ENCODE assay signal across 32 cellular contexts in the genomic region with DNA sequence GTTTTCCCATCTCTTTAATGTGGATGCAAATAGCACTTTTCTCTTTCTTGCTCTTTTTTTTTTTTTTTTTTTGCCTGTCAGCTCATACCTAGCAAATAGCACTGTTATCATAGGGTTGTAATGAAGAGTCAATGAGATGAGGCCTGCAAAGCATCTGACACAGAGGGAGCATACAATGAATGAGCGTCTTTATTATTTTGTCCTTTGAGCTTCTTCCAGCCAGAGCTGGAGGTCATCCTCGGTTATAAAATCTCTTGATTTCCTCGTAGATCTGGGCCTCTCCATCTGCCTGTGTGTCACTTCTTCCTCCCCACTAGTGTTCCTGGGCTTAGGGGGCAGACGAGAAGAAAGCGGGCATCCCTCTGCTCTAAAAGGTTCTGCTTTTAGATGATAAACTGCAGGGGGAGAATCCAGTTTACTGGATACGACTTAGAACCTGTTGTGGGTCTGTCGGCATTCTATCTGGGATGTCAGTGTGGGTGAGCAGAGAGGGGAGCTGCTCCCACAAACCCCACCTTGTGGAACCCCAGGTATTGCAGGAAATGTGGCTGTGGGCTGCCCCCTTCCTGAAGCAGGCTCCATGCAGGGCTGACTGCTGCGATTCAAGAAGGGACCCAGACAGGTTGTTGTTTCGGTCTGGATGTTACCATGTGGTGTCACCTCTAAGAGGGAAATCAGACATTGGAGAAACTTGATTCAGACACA.
DNase-seq lines count a peak whose midpoint lies in the region; ATAC-seq and TF ChIP-seq lines count a peak whose summit lies in the region.
"Had no signal": no experiment of that assay in that cellular context is flagged by ENCODE, and none has a peak within 500 bp of the region (broad histone marks: within the 10 kb centered on the region; RNA-seq: fewer than 3 reads in every experiment).

No MANE protein-coding gene starts in this region.

- no peak for TF ChIP-seq CTCF in esophagus muscularis mucosa (IDR thresholded peaks at IDR 0.05)

- POLR2A ChIA-PET in activated CD4-positive, alpha-beta memory T cell treated with anti-CD3 and anti-CD28 coated beads, Interleukin-2, amount 10 ng/mL, durations not matched to agents 7 days and 5 days (lab: Charles Lee), result no interaction called here

- no peak overlapping the region for H3K27ac ChIP-seq in esophagus muscularis mucosa (replicated peaks in 1 of 4)
- H3K27ac ChIP-seq: breast epithelium, heart right ventricle, neural progenitor cell, prostate gland, tibial artery had no signal

- peak; percentile 40 for DNase-seq in activated CD8-positive, alpha-beta memory T cell treated with anti-CD3 and anti-CD28 coated beads for 24 hours
- no peak for DNase-seq in activated CD8-positive, alpha-beta memory T cell treated with anti-CD3 and anti-CD28 coated beads, Interleukin-2, amount 50 U/mL, for 48 hours
- peak; percentile 4 for DNase-seq in HT1080 (ENCODE audit: low read depth)
- DNase-seq in esophagus muscularis mucosa (ENCODE audit: extremely low spot score), result peak; percentile 90
- peak; percentile 40 for DNase-seq in superior temporal gyrus (ENCODE audit: extremely low spot score)
- no peak for DNase-seq in activated CD4-positive, alpha-beta memory T cell treated with anti-CD3 and anti-CD28 coated beads, Interleukin-2, amount 10 ng/mL, durations not matched to agents 7 days and 5 days
- no peak for DNase-seq in COR-L47 (lab: John Stamatoyannopoulos, UW)
- DNase-seq: activated CD4-positive, alpha-beta T cell treated with anti-CD3 and anti-CD28 coated beads, Interleukin-2, amount 50 U/mL, for 1 hour; activated CD8-positive, alpha-beta memory T cell treated with anti-CD3 and anti-CD28 coated beads, Interleukin-2, amount 50 U/mL, for 4 hours; DMS153; effector memory CD4-positive, alpha-beta T cell; foreskin fibroblast; HCEC 1CT; heart right ventricle; left cardiac atrium; MV-4-11; NCI-H146; NCI-H2171; NCI-H524; NK-92 treated with Interleukin-12 subunit alpha and Interleukin-12 subunit beta, amount 100 ng/mL, for 24 hours; Right ventricle myocardium superior; small intestine; stimulated activated CD8-positive, alpha-beta memory T cell treated with anti-CD3 and anti-CD28 coated beads, Interleukin-4, amount 100 ng/mL, for 48 hours; stimulated activated naive CD8-positive, alpha-beta T cell treated with anti-CD3 and anti-CD28 coated beads, Interleukin-15, amount 100 ng/mL, for 72 hours; tibial artery had no signal

- CTCF ChIA-PET in activated CD4-positive, alpha-beta memory T cell treated with anti-CD3 and anti-CD28 coated beads, Interleukin-2, amount 10 ng/mL, durations not matched to agents 7 days and 5 days (lab: Charles Lee), result no interaction called here

- no peaks in the 10 kb centered on the region for H3K4me1 Mint-ChIP-seq in activated CD4-positive, alpha-beta memory T cell treated with anti-CD3 and anti-CD28 coated beads, Interleukin-2, amount 10 ng/mL, durations not matched to agents 7 days and 5 days
- H3K4me1 Mint-ChIP-seq: activated naive CD4-positive, alpha-beta T cell treated with anti-CD3 and anti-CD28 coated beads, Interleukin-2, amount 50 U/mL, for 24 hours; neural progenitor cell; stimulated activated naive CD8-positive, alpha-beta T cell treated with anti-CD3 and anti-CD28 coated beads, Interleukin-15, amount 100 ng/mL, for 72 hours had no signal

- peaks cover 0 to 16% (median 0%) of the 10 kb centered on the region in 4 donors for H3K27me3 ChIP-seq in esophagus muscularis mucosa
- H3K27me3 ChIP-seq: breast epithelium, neural progenitor cell had no signal

- H3K4me3 ChIP-seq in esophagus muscularis mucosa, result no peak overlapping the region
- H3K4me3 ChIP-seq: breast epithelium, heart right ventricle, neural progenitor cell, prostate gland, tibial artery had no signal

- no peak overlapping the region for H3K4me3 Mint-ChIP-seq in activated CD4-positive, alpha-beta memory T cell treated with anti-CD3 and anti-CD28 coated beads, Interleukin-2, amount 10 ng/mL, durations not matched to agents 7 days and 5 days
- H3K4me3 Mint-ChIP-seq: activated naive CD4-positive, alpha-beta T cell treated with anti-CD3 and anti-CD28 coated beads, Interleukin-2, amount 50 U/mL, for 24 hours; CD8-positive, alpha-beta T cell; memory B cell; neural progenitor cell; stimulated activated naive CD8-positive, alpha-beta T cell treated with anti-CD3 and anti-CD28 coated beads, Interleukin-15, amount 100 ng/mL, for 72 hours had no signal

- no peaks in the 10 kb centered on the region for H3K36me3 ChIP-seq in esophagus muscularis mucosa
- H3K36me3 ChIP-seq: breast epithelium, heart right ventricle, neural progenitor cell, prostate gland, tibial artery had no signal

- H3K4me1 ChIP-seq in esophagus muscularis mucosa, result no peaks in the 10 kb centered on the region
- H3K4me1 ChIP-seq: breast epithelium, heart right ventricle, neural progenitor cell, prostate gland, tibial artery had no signal

- no peaks in the 10 kb centered on the region for H3K36me3 Mint-ChIP-seq in activated CD4-positive, alpha-beta memory T cell treated with anti-CD3 and anti-CD28 coated beads, Interleukin-2, amount 10 ng/mL, durations not matched to agents 7 days and 5 days (ENCODE audit: low read depth)
- H3K36me3 Mint-ChIP-seq: activated naive CD4-positive, alpha-beta T cell treated with anti-CD3 and anti-CD28 coated beads, Interleukin-2, amount 50 U/mL, for 24 hours; CD8-positive, alpha-beta T cell; neural progenitor cell had no signal

- no peak overlapping the region for H3K27ac Mint-ChIP-seq in activated CD4-positive, alpha-beta memory T cell treated with anti-CD3 and anti-CD28 coated beads, Interleukin-2, amount 10 ng/mL, durations not matched to agents 7 days and 5 days
- H3K27ac Mint-ChIP-seq: activated naive CD4-positive, alpha-beta T cell treated with anti-CD3 and anti-CD28 coated beads, Interleukin-2, amount 50 U/mL, for 24 hours; CD8-positive, alpha-beta T cell; memory B cell; neural progenitor cell had no signal

- peaks cover 11% of the 10 kb centered on the region for H3K27me3 Mint-ChIP-seq in activated CD4-positive, alpha-beta memory T cell treated with anti-CD3 and anti-CD28 coated beads, Interleukin-2, amount 10 ng/mL, durations not matched to agents 7 days and 5 days

- H3K9me3 ChIP-seq in esophagus muscularis mucosa, result no peaks in the 10 kb centered on the region
- H3K9me3 ChIP-seq: breast epithelium, prostate gland had no signal

- no peak for ATAC-seq in HG03457 (IDR thresholded peaks at IDR 0.05; ENCODE audit: unreplicated experiment)
- ATAC-seq: CD8-positive, alpha-beta T cell; heart right ventricle; left cardiac atrium; stimulated activated naive CD8-positive, alpha-beta T cell treated with anti-CD3 and anti-CD28 coated beads, Interleukin-15, amount 100 ng/mL, for 72 hours had no signal

- H3K9me3 Mint-ChIP-seq in activated CD4-positive, alpha-beta memory T cell treated with anti-CD3 and anti-CD28 coated beads, Interleukin-2, amount 10 ng/mL, durations not matched to agents 7 days and 5 days, result no peaks in the 10 kb centered on the region

- intact Hi-C loops in esophagus muscularis mucosa (cut with DNase I), result no loop called here

- WGBS in esophagus muscularis mucosa, result 74% methylated on average over 8 of the region's 9 CpGs

- TF ChIP-seq EP300 in esophagus muscularis mucosa (IDR thresholded peaks at IDR 0.05), result no peak

- no peak for TF ChIP-seq POLR2A in esophagus muscularis mucosa (IDR thresholded peaks at IDR 0.05; ENCODE audit: low read depth)

Comparison
In these comparisons a context has a peak if more than half of its experiments do, and no peak if none do; other contexts are left out.
1. DNase-seq: peak in activated CD8-positive, alpha-beta memory T cell treated with anti-CD3 and anti-CD28 coated beads for 24 hours (single experiment), HT1080 (single experiment), esophagus muscularis mucosa (single experiment) and superior temporal gyrus (single experiment); none in activated CD8-positive, alpha-beta memory T cell treated with anti-CD3 and anti-CD28 coated beads, Interleukin-2, amount 50 U/mL, for 48 hours (single experiment), activated CD4-positive, alpha-beta memory T cell treated with anti-CD3 and anti-CD28 coated beads, Interleukin-2, amount 10 ng/mL, durations not matched to agents 7 days and 5 days (single experiment) and COR-L47 (single experiment).